Comparison of ENCODE assay signal across 8 cellular contexts in the genomic region with DNA sequence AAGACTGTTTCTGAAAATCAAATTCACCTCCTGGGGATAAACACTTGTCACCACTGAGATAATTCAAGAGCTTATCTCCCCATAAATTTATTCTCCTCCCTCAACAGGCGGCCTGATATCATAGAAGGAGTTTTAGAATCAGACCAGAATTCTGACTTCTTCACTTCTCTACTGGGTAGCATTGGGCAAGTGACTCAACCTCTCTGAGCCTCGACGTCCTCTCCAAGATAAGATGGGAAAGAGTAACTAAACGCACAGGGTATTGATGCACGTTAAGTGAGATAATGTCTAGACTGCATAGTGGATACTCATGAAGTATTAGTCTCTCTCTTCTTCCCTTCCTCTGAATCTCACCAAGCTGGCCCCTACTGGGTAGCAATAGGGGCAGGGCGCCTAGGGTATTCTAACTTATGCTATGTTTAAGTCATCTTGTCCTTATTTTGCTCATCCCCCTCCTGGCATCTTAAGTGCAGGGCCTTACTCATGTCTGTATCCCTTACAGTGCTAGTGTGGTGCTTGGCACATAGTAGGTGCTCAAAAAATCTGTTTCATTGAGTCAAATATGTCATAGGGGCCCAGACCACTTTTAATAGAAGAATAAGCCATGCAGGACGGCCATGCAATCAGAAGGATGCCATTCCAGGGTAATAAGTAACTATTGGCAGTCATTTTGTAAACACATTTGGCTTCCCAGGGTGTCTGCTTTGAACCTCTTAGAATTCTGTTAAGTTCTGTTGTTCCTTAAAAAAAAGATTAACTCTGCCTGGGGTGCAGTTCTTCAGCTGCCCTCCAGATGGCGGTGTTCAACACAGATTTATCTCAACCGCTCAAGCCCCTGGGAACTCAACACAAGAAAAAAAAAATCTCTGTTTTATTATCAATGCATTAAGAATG.
A peak's percentile ranks its signal among the peaks of the same experiment; 100 is the strongest.
DNase-seq lines count a peak whose midpoint lies in the region; ATAC-seq and TF ChIP-seq lines count a peak whose summit lies in the region.

No MANE protein-coding gene starts in this region.

- intact Hi-C loops in natural killer cell (cut with micrococcal nuclease), result loop anchor here (5.0 kb wide), 1 partner anchor 369 kb away; no protein-coding TSS in a partner anchor
- intact Hi-C loops in esophagus squamous epithelium (cut with DNase I), result loop anchor here (5.0 kb wide), 1 partner anchor 369 kb away; no protein-coding TSS in a partner anchor

- WGBS in esophagus squamous epithelium, 2 donors, result 53 to 55% methylated on average over 9 of the region's 9 CpGs

- no peak overlapping the region for H3K4me3 ChIP-seq in esophagus squamous epithelium

- TF ChIP-seq CTCF in natural killer cell (IDR thresholded peaks at IDR 0.05), result peak; percentile 94
- TF ChIP-seq CTCF in VCaP (conservative IDR thresholded peaks at IDR 0.05), result peak; percentile 100
- peak; percentile 90 to 98 (median 93) for TF ChIP-seq CTCF in esophagus squamous epithelium (IDR thresholded peaks at IDR 0.05)
- peak; percentile 96 for TF ChIP-seq CTCF in nephron progenitor cell (IDR thresholded peaks at IDR 0.05)

- H3K4me1 ChIP-seq in esophagus squamous epithelium, result peaks cover 0 to 6% (median 0%) of the 10 kb centered on the region in 3 donors

- H3K4me3 Mint-ChIP-seq in natural killer cell (no peak overlapping the region), nephron progenitor cell (no peak overlapping the region)
- H3K4me3 Mint-ChIP-seq in natural killer cell treated with Interleukin-12 subunit alpha and Interleukin-12 subunit beta and Interleukin-15 and Interleukin-18, amount 100 ng/mL, for 72 hours, result no peak overlapping the region

- no peak for TF ChIP-seq POLR2A in esophagus squamous epithelium (IDR thresholded peaks at IDR 0.05)

- peaks cover 0 to 53% (median 0%) of the 10 kb centered on the region in 4 donors for H3K27me3 ChIP-seq in esophagus squamous epithelium

- peak in 2 of 3 donors; percentile 60 to 74 for ATAC-seq in natural killer cell
- no peak for ATAC-seq in natural killer cell treated with Interleukin-12 subunit alpha and Interleukin-12 subunit beta and Interleukin-15 and Interleukin-18, amount 100 ng/mL, for 72 hours
- ATAC-seq in HG03439 (IDR thresholded peaks at IDR 0.05; ENCODE audit: unreplicated experiment), result no peak

- no peaks in the 10 kb centered on the region for H3K36me3 Mint-ChIP-seq in natural killer cell
- no peaks in the 10 kb centered on the region for H3K36me3 Mint-ChIP-seq in natural killer cell treated with Interleukin-12 subunit alpha and Interleukin-12 subunit beta and Interleukin-15 and Interleukin-18, amount 100 ng/mL, for 72 hours
- no peaks in the 10 kb centered on the region for H3K36me3 Mint-ChIP-seq in nephron progenitor cell (ENCODE audit: low read depth)

- H3K9me3 ChIP-seq in esophagus squamous epithelium, result no peaks in the 10 kb centered on the region

- H3K36me3 ChIP-seq in esophagus squamous epithelium, result no peaks in the 10 kb centered on the region

- no peak overlapping the region for H3K27ac Mint-ChIP-seq in natural killer cell
- no peak overlapping the region for H3K27ac Mint-ChIP-seq in natural killer cell treated with Interleukin-12 subunit alpha and Interleukin-12 subunit beta and Interleukin-15 and Interleukin-18, amount 100 ng/mL, for 72 hours
- no peak overlapping the region for H3K27ac Mint-ChIP-seq in nephron progenitor cell

- no peak overlapping the region for H3K27ac ChIP-seq in VCaP
- H3K27ac ChIP-seq in esophagus squamous epithelium, result no peak overlapping the region

- H3K9me3 Mint-ChIP-seq in natural killer cell (no peaks in the 10 kb centered on the region), nephron progenitor cell (no peaks in the 10 kb centered on the region)
- H3K9me3 Mint-ChIP-seq in natural killer cell treated with Interleukin-12 subunit alpha and Interleukin-12 subunit beta and Interleukin-15 and Interleukin-18, amount 100 ng/mL, for 72 hours, result no peaks in the 10 kb centered on the region

- H3K4me1 Mint-ChIP-seq in natural killer cell, result no peaks in the 10 kb centered on the region
- H3K4me1 Mint-ChIP-seq in natural killer cell treated with Interleukin-12 subunit alpha and Interleukin-12 subunit beta and Interleukin-15 and Interleukin-18, amount 100 ng/mL, for 72 hours (ENCODE audit: low read depth in 2 of 2), result no peaks in the 10 kb centered on the region
- H3K4me1 Mint-ChIP-seq in nephron progenitor cell, result no peaks in the 10 kb centered on the region

- DNase-seq in natural killer cell (peak; percentile 20), NCI-H1105 (lab: John Stamatoyannopoulos, UW) (peak; percentile 19), esophagus squamous epithelium (lab: John Stamatoyannopoulos, UW) (no peak), nephron progenitor cell (peak; percentile 68), ureter (ENCODE audit: low spot score) (peak; percentile 49)
- DNase-seq in natural killer cell treated with Interleukin-12 subunit alpha and Interleukin-12 subunit beta and Interleukin-15 and Interleukin-18, amount 100 ng/mL, for 72 hours (ENCODE audit: low spot score), result no peak

- peaks cover 7 to 25% of the 10 kb centered on the region in 2 donors for H3K27me3 Mint-ChIP-seq in natural killer cell (ENCODE audit: low read depth in 2 of 2)
- peaks cover 21 to 30% of the 10 kb centered on the region in 2 donors for H3K27me3 Mint-ChIP-seq in natural killer cell treated with Interleukin-12 subunit alpha and Interleukin-12 subunit beta and Interleukin-15 and Interleukin-18, amount 100 ng/mL, for 72 hours
- H3K27me3 Mint-ChIP-seq in nephron progenitor cell (ENCODE audit: low read depth, poor library complexity), result peaks cover 32% of the 10 kb centered on the region

Comparison
In these comparisons a context has a peak if more than half of its experiments do, and no peak if none do; other contexts are left out.
1. ATAC-seq: peak in natural killer cell (2 of 3); none in natural killer cell treated with Interleukin-12 subunit alpha and Interleukin-12 subunit beta and Interleukin-15 and Interleukin-18, amount 100 ng/mL, for 72 hours (0 of 2) and HG03439 (single experiment).
2. DNase-seq: peak in natural killer cell (single experiment), NCI-H1105 (single experiment), nephron progenitor cell (single experiment) and ureter (single experiment); none in natural killer cell treated with Interleukin-12 subunit alpha and Interleukin-12 subunit beta and Interleukin-15 and Interleukin-18, amount 100 ng/mL, for 72 hours (single experiment) and esophagus squamous epithelium (single experiment).
3. Peak in every context shown above with its lines, with median percentiles within 50 percentile points of each other: CTCF ChIP-seq.